In the genomic region with DNA sequence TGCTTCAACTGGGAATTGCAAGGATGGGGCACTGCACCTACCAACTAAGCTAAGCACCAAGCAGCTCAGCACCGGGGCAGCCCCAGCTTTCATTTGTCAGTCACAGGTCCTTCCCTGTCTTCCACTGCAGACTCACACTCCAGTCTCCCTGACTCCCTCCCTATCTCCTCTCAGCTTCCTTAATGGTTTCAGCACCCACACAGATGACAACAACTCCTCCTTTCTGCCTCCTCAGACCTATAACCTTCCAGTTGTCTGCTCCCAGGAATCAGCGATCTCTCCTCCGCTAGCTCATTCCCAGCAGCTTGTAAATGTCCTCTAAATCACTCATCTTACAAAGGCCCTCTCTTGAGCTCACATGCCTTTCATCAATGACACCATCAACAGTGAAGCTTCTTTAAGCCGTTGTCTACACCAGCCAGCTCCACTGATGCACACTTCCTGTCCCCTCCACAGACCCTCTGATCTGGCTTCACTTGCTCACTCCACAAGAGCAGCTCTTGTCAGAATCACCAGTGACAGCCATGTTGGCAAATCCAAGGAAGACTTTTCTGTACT, we compare ENCODE assay signal across 11 cellular contexts.
DNase-seq lines count a peak whose midpoint lies in the region; ATAC-seq and TF ChIP-seq lines count a peak whose summit lies in the region.
"Had no signal": no experiment of that assay in that cellular context is flagged by ENCODE, and none has a peak within 500 bp of the region (broad histone marks: within the 10 kb centered on the region; RNA-seq: fewer than 3 reads in every experiment).

No MANE protein-coding gene starts in this region.

- TF ChIP-seq CTCF in neutrophil (IDR thresholded peaks at IDR 0.05): no peak

- no peak overlapping the region for H3K4me3 ChIP-seq in neutrophil (ENCODE audit: low read depth in 1 of 2, low read length in 1 of 2)

- H3K27me3 ChIP-seq in neutrophil: no peaks in the 10 kb centered on the region

- peak; percentile 35 for DNase-seq in amniotic epithelial cell (ENCODE audit: low read depth)
- no peak for DNase-seq in activated T-cell treated with anti-CD3 and anti-CD28 coated beads, Interleukin-2, amount 50 U/mL, for 48 hours
- no peak for DNase-seq in activated CD4-positive, alpha-beta T cell treated with anti-CD3 and anti-CD28 coated beads, Interleukin-2, amount 50 U/mL, for 48 hours
- DNase-seq: activated CD8-positive, alpha-beta memory T cell treated with anti-CD3 and anti-CD28 coated beads, Interleukin-2, amount 50 U/mL, for 48 hours; MM.1S; small intestine had no signal

- peak overlapping the region; percentile 78 for H3K27ac ChIP-seq in neutrophil

- H3K9me3 ChIP-seq in neutrophil: peaks cover 5% of the 10 kb centered on the region

- ATAC-seq in GM19395 (IDR thresholded peaks at IDR 0.05; ENCODE audit: unreplicated experiment) (peak; percentile 68), HG03342 (IDR thresholded peaks at IDR 0.05; ENCODE audit: unreplicated experiment) (peak; percentile 61), GM18858 (IDR thresholded peaks at IDR 0.05; ENCODE audit: unreplicated experiment) (no peak), HG03025 (IDR thresholded peaks at IDR 0.05; ENCODE audit: low FRiP score, unreplicated experiment) (no peak)

- peaks cover 12% of the 10 kb centered on the region for H3K36me3 ChIP-seq in neutrophil

- peaks cover 19 to 24% of the 10 kb centered on the region in 2 experiments for H3K4me1 ChIP-seq in neutrophil (ENCODE audit: control insufficient read depth in 1 of 2, insufficient read depth in 1 of 2, low read depth in 1 of 2, low read length in 1 of 2)

Comparison
In these comparisons a context has a peak if more than half of its experiments do, and no peak if none do; other contexts are left out.
1. ATAC-seq: peak in GM19395 (single experiment) and HG03342 (single experiment); none in GM18858 (single experiment) and HG03025 (single experiment).